12 cellular contexts compared by ENCODE assay signal in genomic region chr13:32302461-32302860, GRCh38. TPM values are rescaled to one million over a fixed set of nuclear protein-coding genes. Genes with fewer than 3 reads are reported as not detected.
"Had no signal": no experiment of that assay in that cellular context is flagged by ENCODE, and none has a peak within 500 bp of the region (broad histone marks: within the 10 kb centered on the region; RNA-seq: fewer than 3 reads in every experiment).

No MANE protein-coding gene starts in this region.

- H3K9ac ChIP-seq: GM23248 had no signal

- H3K4me3 Mint-ChIP-seq: GM23338, H9, HFFc6 had no signal

- H3K27ac Mint-ChIP-seq: GM23338, H9, HFFc6 had no signal

- FAIRE-seq: H1, H54 had no signal

- H3K4me1 ChIP-seq: HAP-1 had no signal

- H3K4me2 ChIP-seq: GM23338 had no signal

- H3K36me3 ChIP-seq: HAP-1 had no signal

- H3K27ac ChIP-seq: GM23248 had no signal

- H2AFZ ChIP-seq: GM23248, GM23338 had no signal

- H3K9me3 Mint-ChIP-seq: GM23338, H9, HFFc6 had no signal

- H3K4me1 Mint-ChIP-seq: GM23338, H9 had no signal

- H3K4me3 ChIP-seq: GM23248, GM23338, HAP-1 had no signal

- ATAC-seq: GM23338, HCT116 had no signal

- DNase-seq: GM23248, GOT3, H7, H9, HCEC 1CT, HFFc6 had no signal

- H3K9me3 ChIP-seq: HAP-1 had no signal

RNA-seq across cellular contexts. Expression of gene ZAR1L, which starts 12.7 kb away (rescaled TPM):
- total RNA-seq: GM23248, H4, H7, H9, HFFc6 had no signal
- polyA plus RNA-seq: GM23248 had no signal
